24 cellular contexts compared by ENCODE assay signal in the genomic region with DNA sequence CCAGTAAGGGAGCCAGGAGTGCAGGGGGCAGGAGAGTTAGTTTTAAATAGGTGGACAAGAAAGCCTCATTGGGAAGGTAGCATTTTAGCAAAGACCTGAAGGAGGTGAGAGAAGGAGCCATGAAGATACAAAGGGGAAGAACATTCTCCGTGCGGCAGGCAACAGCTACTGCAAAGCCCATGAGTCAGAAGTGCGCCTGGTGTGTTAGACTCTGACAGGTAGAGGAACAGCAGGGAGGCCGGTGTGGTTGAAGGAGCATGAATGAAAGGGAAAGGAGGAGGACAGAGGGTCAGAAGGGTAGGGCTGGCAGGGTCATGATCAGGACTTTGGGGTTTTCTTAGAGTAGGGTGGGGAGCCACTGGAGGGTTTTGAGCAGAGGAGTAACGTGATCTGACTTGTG. TPM values are rescaled to one million over a fixed set of nuclear protein-coding genes. Genes with fewer than 3 reads are reported as not detected.
A peak's percentile ranks its signal among the peaks of the same experiment; 100 is the strongest.
DNase-seq lines count a peak whose midpoint lies in the region; FAIRE-seq and TF ChIP-seq lines count a peak whose summit lies in the region.
"Had no signal": no experiment of that assay in that cellular context is flagged by ENCODE, and none has a peak within 500 bp of the region (broad histone marks: within the 10 kb centered on the region; RNA-seq: fewer than 3 reads in every experiment).

No MANE protein-coding gene starts in this region.

- peak overlapping the region in 1 of 2 experiments; percentile 37 for H3K18ac ChIP-seq in mesenchymal stem cell (ENCODE audit: low read depth in 1 of 2, low read length in 2 of 2)

- WGBS in esophagus muscularis mucosa = 96% methylated on average over 5 of the region's 5 CpGs
- WGBS in mesenchymal stem cell = 96% methylated on average over 5 of the region's 5 CpGs

- intact Hi-C loops in esophagus muscularis mucosa (cut with DNase I) = no loop called here
- intact Hi-C loops in head of caudate nucleus (cut with DNase I) = no loop called here

- peak overlapping the region; percentile 38 to 52 for H2BK12ac ChIP-seq in mesenchymal stem cell (ENCODE audit: low read length in 2 of 2)

- H3K27me3 ChIP-seq in esophagus muscularis mucosa (no peaks in the 10 kb centered on the region), mesenchymal stem cell (ENCODE audit: control insufficient read depth in 1 of 2, insufficient read depth in 1 of 2, low read length in 2 of 2) (peaks cover 0 to 18% of the 10 kb centered on the region in 2 experiments)
- H3K27me3 ChIP-seq: BE2C had no signal

- TF ChIP-seq POLR2A in esophagus muscularis mucosa (IDR thresholded peaks at IDR 0.05; ENCODE audit: low read depth) (no peak), GM12891 (IDR thresholded peaks at IDR 0.05; ENCODE audit: low read depth, low read length) (no peak)

- no peak overlapping the region for H2AFZ ChIP-seq in mesenchymal stem cell (ENCODE audit: low read depth, low read length)

- H2BK15ac ChIP-seq in mesenchymal stem cell (ENCODE audit: low read depth, poor library complexity, severe bottlenecking) = no peak overlapping the region

- no peaks in the 10 kb centered on the region for H3K36me3 ChIP-seq in esophagus muscularis mucosa
- no peaks in the 10 kb centered on the region for H3K36me3 ChIP-seq in mesenchymal stem cell (ENCODE audit: control insufficient read depth in 1 of 2, insufficient read depth in 2 of 2, low read depth in 1 of 2, low read length in 2 of 2)
- H3K36me3 ChIP-seq: BE2C had no signal

- no peak overlapping the region for H4K8ac ChIP-seq in mesenchymal stem cell (ENCODE audit: low read length)

- H3K4ac ChIP-seq in mesenchymal stem cell (ENCODE audit: low read depth in 1 of 2, low read length in 2 of 2) = peak overlapping the region in 1 of 2 experiments; percentile 27

- H3K27ac ChIP-seq in esophagus muscularis mucosa (replicated peaks in 1 of 4) (no peak overlapping the region), mesenchymal stem cell (ENCODE audit: low read length, poor library complexity, severe bottlenecking) (no peak overlapping the region)

- no peak for TF ChIP-seq CTCF in esophagus muscularis mucosa (IDR thresholded peaks at IDR 0.05)

- H3K9me3 ChIP-seq in esophagus muscularis mucosa = no peaks in the 10 kb centered on the region
- no peaks in the 10 kb centered on the region for H3K9me3 ChIP-seq in mesenchymal stem cell (ENCODE audit: control insufficient read depth, low read length)
- H3K9me3 ChIP-seq: BE2C had no signal

- no peak overlapping the region for H2AK5ac ChIP-seq in mesenchymal stem cell (ENCODE audit: low read length, severe bottlenecking)

- no peak overlapping the region for H4K91ac ChIP-seq in mesenchymal stem cell (ENCODE audit: low read length)

- H2BK5ac ChIP-seq in mesenchymal stem cell (ENCODE audit: low read depth, low read length, poor library complexity, severe bottlenecking) = no peak overlapping the region

- no peak for FAIRE-seq in GM12891 (lab: Jason Lieb, UNC)
- FAIRE-seq: A204.1, GM12878, GM19239, H1, HepG2 had no signal

- no peak overlapping the region for H3K23ac ChIP-seq in mesenchymal stem cell (ENCODE audit: low read length in 2 of 2)

- H3K14ac ChIP-seq in mesenchymal stem cell (ENCODE audit: low read length in 2 of 2) = peak overlapping the region in 1 of 2 experiments; percentile 57

- no peak for TF ChIP-seq EP300 in esophagus muscularis mucosa (IDR thresholded peaks at IDR 0.05)

- DNase-seq in amniotic epithelial cell (ENCODE audit: low read depth) (peak; percentile 39), esophagus muscularis mucosa (ENCODE audit: extremely low spot score) (peak; percentile 77), mesenchymal stem cell (no peak), occipital lobe (lab: John Stamatoyannopoulos, UW) (no peak), head of caudate nucleus (no peak), GM12891 (ENCODE audit: insufficient read length, low spot score) (no peak)
- DNase-seq in stimulated activated CD4-positive, alpha-beta T cell treated with anti-CD3 and anti-CD28 coated beads, Interleukin-15, amount 100 ng/mL, for 24 hours = no peak
- DNase-seq: ACHN; BE2C; C1 segment of cervical spinal cord; CD4-positive, CD25-positive, alpha-beta regulatory T cell; CD8-positive, alpha-beta memory T cell; COR-L47; DMS 273 treated with DMSO at 0.1 percent for 48 hours; DMS53; DND-41; EL; H9 had no signal

- H3K79me1 ChIP-seq in mesenchymal stem cell (replicated peaks; ENCODE audit: low read length, poor library complexity, severe bottlenecking) = no peaks in the 10 kb centered on the region

- H3K4me1 ChIP-seq in esophagus muscularis mucosa (peaks cover 0 to 17% (median 7%) of the 10 kb centered on the region in 4 donors), mesenchymal stem cell (ENCODE audit: control insufficient read depth, insufficient read depth, low read depth, low read length) (no peaks in the 10 kb centered on the region)
- H3K4me1 ChIP-seq: BE2C had no signal

- H2BK120ac ChIP-seq in mesenchymal stem cell (ENCODE audit: low read depth, low read length) = no peak overlapping the region

- no peak overlapping the region for H3K4me3 ChIP-seq in esophagus muscularis mucosa
- no peak overlapping the region for H3K4me3 ChIP-seq in mesenchymal stem cell (ENCODE audit: insufficient read depth in 1 of 2, low read depth in 1 of 2, low read length in 2 of 2)
- H3K4me3 ChIP-seq: GM12878 had no signal

- no peak overlapping the region for H3K4me2 ChIP-seq in mesenchymal stem cell (ENCODE audit: low read length, poor library complexity, severe bottlenecking)

- H3K9ac ChIP-seq in mesenchymal stem cell (ENCODE audit: low read length) = no peak overlapping the region

TF ChIP-seq in GM12891, 5 proteins besides CTCF, POLR2A, EP300 and RAD21:
- TF ChIP-seq PAX5 (IDR thresholded peaks at IDR 0.05; ENCODE audit: insufficient read depth, low read length, severe bottlenecking) = no peak
- TF ChIP-seq POU2F2 (IDR thresholded peaks at IDR 0.05; ENCODE audit: low read depth, low read length) = no peak
- TF ChIP-seq TAF1 (IDR thresholded peaks at IDR 0.05; ENCODE audit: low read depth, low read length) = no peak
- TF ChIP-seq POLR2AphosphoS5 (IDR thresholded peaks at IDR 0.05; ENCODE audit: low read depth, low read length) = no peak
- no peak for TF ChIP-seq SPI1 (IDR thresholded peaks at IDR 0.05; ENCODE audit: low read depth, low read length)

RNA-seq across cellular contexts. Expression of a gene that starts 34.5 kb away (rescaled TPM):
- total RNA-seq in esophagus muscularis mucosa = 10 to 100 TPM in 1 of 4 donors, 1 to 10 TPM in 3; 4.0 to 14.5 (median 7.4) TPM
- 79.7 TPM for polyA plus RNA-seq in mesenchymal stem cell (2013, experiment 1 of 2)
- polyA plus RNA-seq in mesenchymal stem cell (2013, experiment 2 of 2) = 80.3 TPM
- total RNA-seq in occipital lobe = 3.0 TPM
- not detected for polyA plus RNA-seq in GM12891 (2012; ENCODE audit: low read depth, missing spikeins)
- total RNA-seq: CD4-positive, CD25-positive, alpha-beta regulatory T cell; CD8-positive, alpha-beta memory T cell; G401; GM12878; HepG2 had no signal
- polyA plus RNA-seq: CD4-positive, CD25-positive, alpha-beta regulatory T cell; CD8-positive, alpha-beta memory T cell; HepG2 had no signal

RNA-seq across cellular contexts. Expression of a gene that starts 58.3 kb away (rescaled TPM):
- total RNA-seq in esophagus muscularis mucosa (10 to 100 TPM in 1 of 4 donors, 1 to 10 TPM in 3; 2.1 to 18.1 (median 6.5) TPM), occipital lobe (78.8 TPM)
- 6.1 TPM for polyA plus RNA-seq in mesenchymal stem cell (2013, experiment 1 of 2)
- polyA plus RNA-seq in mesenchymal stem cell (2013, experiment 2 of 2) = 6.3 TPM
- polyA plus RNA-seq in GM12891 (2012; ENCODE audit: low read depth, missing spikeins) = 2.4 TPM
- total RNA-seq: CD4-positive, CD25-positive, alpha-beta regulatory T cell had no signal
- polyA plus RNA-seq: CD4-positive, CD25-positive, alpha-beta regulatory T cell; CD8-positive, alpha-beta memory T cell had no signal

Comparison
In these comparisons a context has a peak if more than half of its experiments do, and no peak if none do; other contexts are left out.
1. DNase-seq: peak in amniotic epithelial cell (single experiment) and esophagus muscularis mucosa (single experiment); none in mesenchymal stem cell (single experiment), occipital lobe (single experiment), head of caudate nucleus (0 of 42), GM12891 (single experiment) and stimulated activated CD4-positive, alpha-beta T cell treated with anti-CD3 and anti-CD28 coated beads, Interleukin-15, amount 100 ng/mL, for 24 hours (single experiment).